Comparison of ENCODE assay signal across 8 cellular contexts in genomic region chr14:73787760-73788508, GRCh38.
DNase-seq lines count a peak whose midpoint lies in the region; ATAC-seq, FAIRE-seq and TF ChIP-seq lines count a peak whose summit lies in the region.

No MANE protein-coding gene starts in this region.

- ATAC-seq in right lobe of liver (peak in 1 of 4 donors; percentile 8), HG02642 (IDR thresholded peaks at IDR 0.05; ENCODE audit: poor library complexity, unreplicated experiment) (no peak)
- ATAC-seq in stimulated activated memory B cell treated with anti-CD40 and anti-IgM and Interleukin-4, amounts not matched to agents 10 μg/mL and 1 μg/mL and 100 μg/mL, for 72 hours, result peak; percentile 56

- H3K27me3 ChIP-seq in right lobe of liver, result no peaks in the 10 kb centered on the region

- H3K9me3 Mint-ChIP-seq in stimulated activated memory B cell treated with anti-CD40 and anti-IgM and Interleukin-4, amounts not matched to agents 10 μg/mL and 1 μg/mL and 100 μg/mL, for 72 hours, result no peaks in the 10 kb centered on the region

- peak; percentile 71 for FAIRE-seq in GM19239 (lab: Jason Lieb, UNC)

- H3K4me3 ChIP-seq in astrocyte of the cerebellum (ENCODE audit: low read depth, low read length), result peak overlapping the region; percentile 48
- H3K4me3 ChIP-seq in right lobe of liver, result peak overlapping the region; percentile 62 to 68 (median 66)

- TF ChIP-seq POLR2A in right lobe of liver (IDR thresholded peaks at IDR 0.05), result no peak

- 1% methylated on average over 11 of the region's 11 CpGs for WGBS in right lobe of liver (ENCODE audit: insufficient coverage, low coverage, low lambda C conversion rate, missing lambda C conversion rate)

- H3K36me3 ChIP-seq in right lobe of liver, result no peaks in the 10 kb centered on the region

- no peak for TF ChIP-seq CTCF in astrocyte of the cerebellum (IDR thresholded peaks at IDR 0.05; ENCODE audit: low read depth, low read length, missing control alignments)
- no peak for TF ChIP-seq CTCF in right lobe of liver (IDR thresholded peaks at IDR 0.05)

- peaks cover 58% of the 10 kb centered on the region for H3K4me1 Mint-ChIP-seq in stimulated activated memory B cell treated with anti-CD40 and anti-IgM and Interleukin-4, amounts not matched to agents 10 μg/mL and 1 μg/mL and 100 μg/mL, for 72 hours

- in situ Hi-C loops in astrocyte of the cerebellum (cut with HindIII; ENCODE audit: low sequenced_read_pairs), result no loop called here

- H3K9me3 ChIP-seq in right lobe of liver, result no peaks in the 10 kb centered on the region

- H3K4me3 Mint-ChIP-seq in stimulated activated memory B cell treated with anti-CD40 and anti-IgM and Interleukin-4, amounts not matched to agents 10 μg/mL and 1 μg/mL and 100 μg/mL, for 72 hours, result peak overlapping the region; percentile 93

- H3K4me1 ChIP-seq in right lobe of liver, result peaks cover 0 to 37% (median 17%) of the 10 kb centered on the region in 4 donors

- DNase-seq in GM19239 (ENCODE audit: insufficient read length, low spot score) (no peak), NCI-H526 treated with DMSO at 0.1 percent for 48 hours (lab: John Stamatoyannopoulos, UW) (peak; percentile 14), astrocyte of the cerebellum (ENCODE audit: low read depth) (no peak), right lobe of liver (peak in 1 of 3 donors; percentile 9), NCI-H2081 (lab: John Stamatoyannopoulos, UW) (no peak), A172 (ENCODE audit: low spot score) (no peak)

- intact Hi-C loops in right lobe of liver (cut with DNase I), result loop anchor here in 1 of 2 donors (5.0 kb wide), 1 partner anchor 36 kb away; no protein-coding TSS in a partner anchor

- H3K27ac Mint-ChIP-seq in stimulated activated memory B cell treated with anti-CD40 and anti-IgM and Interleukin-4, amounts not matched to agents 10 μg/mL and 1 μg/mL and 100 μg/mL, for 72 hours, result peak overlapping the region; percentile 89

- no peaks in the 10 kb centered on the region for H3K27me3 Mint-ChIP-seq in stimulated activated memory B cell treated with anti-CD40 and anti-IgM and Interleukin-4, amounts not matched to agents 10 μg/mL and 1 μg/mL and 100 μg/mL, for 72 hours

- H3K36me3 Mint-ChIP-seq in stimulated activated memory B cell treated with anti-CD40 and anti-IgM and Interleukin-4, amounts not matched to agents 10 μg/mL and 1 μg/mL and 100 μg/mL, for 72 hours, result peaks cover 4% of the 10 kb centered on the region

- peak overlapping the region; percentile 98 to 99 (median 99) for H3K27ac ChIP-seq in right lobe of liver
